8 cellular contexts compared by ENCODE assay signal in the genomic region with DNA sequence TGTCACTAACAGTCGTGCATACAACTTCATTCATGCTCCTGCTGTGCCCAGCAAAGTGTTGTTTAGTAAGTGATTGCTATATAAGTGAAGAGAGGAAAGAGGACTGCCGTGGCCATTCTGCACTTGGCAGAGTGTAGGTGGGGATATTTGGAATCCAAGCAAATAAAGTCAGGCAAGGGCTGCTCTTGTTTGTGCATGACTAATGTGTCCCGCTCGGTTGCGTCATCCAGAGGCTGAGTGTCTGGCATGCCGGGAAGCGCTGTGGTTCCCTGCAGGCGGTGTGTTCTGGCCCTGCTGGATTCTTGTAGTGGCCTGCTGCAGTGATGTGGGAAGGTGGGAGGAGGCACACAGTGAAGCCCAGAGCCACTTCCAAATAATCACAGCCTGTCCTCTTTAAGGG.
A peak's percentile ranks its signal among the peaks of the same experiment; 100 is the strongest.
DNase-seq lines count a peak whose midpoint lies in the region; ATAC-seq and TF ChIP-seq lines count a peak whose summit lies in the region.

No MANE protein-coding gene starts in this region.

- TF ChIP-seq POLR2A in Peyer's patch (IDR thresholded peaks at IDR 0.05): no peak

- H3K9me3 ChIP-seq in Peyer's patch: no peaks in the 10 kb centered on the region

- CTCF ChIA-PET in activated naive CD4-positive, alpha-beta T cell treated with anti-CD3 and anti-CD28 coated beads, Interleukin-2, amount 10 ng/mL, durations not matched to agents 7 days and 5 days (lab: Charles Lee): interaction anchor here (9.8 kb wide), 1 partner anchor 283 kb away, joined by 153 read pairs; no protein-coding TSS in a partner anchor

- peaks cover 0 to 26% (median 0%) of the 10 kb centered on the region in 4 donors for H3K4me1 ChIP-seq in Peyer's patch

- ATAC-seq in activated T-cell treated with anti-CD3 and anti-CD28 coated beads, Interleukin-2, amount 50 U/mL, for 4 hours: no peak

- no peaks in the 10 kb centered on the region for H3K9me3 Mint-ChIP-seq in activated naive CD4-positive, alpha-beta T cell treated with anti-CD3 and anti-CD28 coated beads, Interleukin-2, amount 10 ng/mL, durations not matched to agents 7 days and 5 days
- H3K9me3 Mint-ChIP-seq in activated T-cell treated with anti-CD3 and anti-CD28 coated beads, Interleukin-2, amount 50 U/mL, for 4 hours: no peaks in the 10 kb centered on the region

- DNase-seq in GM03348 (ENCODE audit: low spot score): peak; percentile 91
- peak; percentile 34 to 93 (median 82) for DNase-seq in Peyer's patch
- peak; percentile 91 for DNase-seq in fibroblast of the conjunctiva (ENCODE audit: low read depth)
- DNase-seq in posterior vena cava (ENCODE audit: low spot score): peak; percentile 98
- DNase-seq in stimulated activated CD4-positive, alpha-beta T cell treated with anti-CD3 and anti-CD28 coated beads, Interleukin-4, amount 100 ng/mL, for 24 hours: no peak
- DNase-seq in activated naive CD4-positive, alpha-beta T cell treated with anti-CD3 and anti-CD28 coated beads, Interleukin-2, amount 10 ng/mL, durations not matched to agents 7 days and 5 days: no peak
- DNase-seq in activated T-cell treated with anti-CD3 and anti-CD28 coated beads, Interleukin-2, amount 50 U/mL, for 4 hours: no peak
- no peak for DNase-seq in OCI-M2 (lab: John Stamatoyannopoulos, UW; ENCODE audit: unreplicated experiment)

- peak overlapping the region in 3 of 4 donors; percentile 18 to 52 (median 48) for H3K27ac ChIP-seq in Peyer's patch

- H3K4me3 ChIP-seq in Peyer's patch: no peak overlapping the region

- H3K27me3 Mint-ChIP-seq in activated naive CD4-positive, alpha-beta T cell treated with anti-CD3 and anti-CD28 coated beads, Interleukin-2, amount 10 ng/mL, durations not matched to agents 7 days and 5 days: peaks cover 24% of the 10 kb centered on the region
- H3K27me3 Mint-ChIP-seq in activated T-cell treated with anti-CD3 and anti-CD28 coated beads, Interleukin-2, amount 50 U/mL, for 4 hours (ENCODE audit: low read depth): no peaks in the 10 kb centered on the region

- intact Hi-C loops in posterior vena cava (cut with DNase I): loop anchor here in 1 of 2 donors (5.0 to 10.0 kb wide), 2 partner anchors 134 to 276 kb away; partner anchors contain the start of gene ANKH

- H3K27me3 ChIP-seq in Peyer's patch: no peaks in the 10 kb centered on the region

- no peak overlapping the region for H3K27ac Mint-ChIP-seq in activated naive CD4-positive, alpha-beta T cell treated with anti-CD3 and anti-CD28 coated beads, Interleukin-2, amount 10 ng/mL, durations not matched to agents 7 days and 5 days

- no peak overlapping the region for H3K4me3 Mint-ChIP-seq in activated naive CD4-positive, alpha-beta T cell treated with anti-CD3 and anti-CD28 coated beads, Interleukin-2, amount 10 ng/mL, durations not matched to agents 7 days and 5 days
- no peak overlapping the region for H3K4me3 Mint-ChIP-seq in activated T-cell treated with anti-CD3 and anti-CD28 coated beads, Interleukin-2, amount 50 U/mL, for 4 hours

- no peaks in the 10 kb centered on the region for H3K36me3 ChIP-seq in Peyer's patch

- peaks cover 2% of the 10 kb centered on the region for H3K4me1 Mint-ChIP-seq in activated naive CD4-positive, alpha-beta T cell treated with anti-CD3 and anti-CD28 coated beads, Interleukin-2, amount 10 ng/mL, durations not matched to agents 7 days and 5 days
- H3K4me1 Mint-ChIP-seq in activated T-cell treated with anti-CD3 and anti-CD28 coated beads, Interleukin-2, amount 50 U/mL, for 4 hours (ENCODE audit: low read depth): no peaks in the 10 kb centered on the region

- TF ChIP-seq CTCF in Peyer's patch (IDR thresholded peaks at IDR 0.05): peak in 1 of 6 experiments; percentile 13

- no peaks in the 10 kb centered on the region for H3K36me3 Mint-ChIP-seq in activated naive CD4-positive, alpha-beta T cell treated with anti-CD3 and anti-CD28 coated beads, Interleukin-2, amount 10 ng/mL, durations not matched to agents 7 days and 5 days
- no peaks in the 10 kb centered on the region for H3K36me3 Mint-ChIP-seq in activated T-cell treated with anti-CD3 and anti-CD28 coated beads, Interleukin-2, amount 50 U/mL, for 4 hours (ENCODE audit: insufficient read depth)

Comparison
In these comparisons a context has a peak if more than half of its experiments do, and no peak if none do; other contexts are left out.
1. DNase-seq: peak in GM03348 (single experiment), Peyer's patch (3 of 3), fibroblast of the conjunctiva (single experiment) and posterior vena cava (single experiment); none in stimulated activated CD4-positive, alpha-beta T cell treated with anti-CD3 and anti-CD28 coated beads, Interleukin-4, amount 100 ng/mL, for 24 hours (single experiment), activated naive CD4-positive, alpha-beta T cell treated with anti-CD3 and anti-CD28 coated beads, Interleukin-2, amount 10 ng/mL, durations not matched to agents 7 days and 5 days (single experiment), activated T-cell treated with anti-CD3 and anti-CD28 coated beads, Interleukin-2, amount 50 U/mL, for 4 hours (single experiment) and OCI-M2 (single experiment).